In the genomic region with DNA sequence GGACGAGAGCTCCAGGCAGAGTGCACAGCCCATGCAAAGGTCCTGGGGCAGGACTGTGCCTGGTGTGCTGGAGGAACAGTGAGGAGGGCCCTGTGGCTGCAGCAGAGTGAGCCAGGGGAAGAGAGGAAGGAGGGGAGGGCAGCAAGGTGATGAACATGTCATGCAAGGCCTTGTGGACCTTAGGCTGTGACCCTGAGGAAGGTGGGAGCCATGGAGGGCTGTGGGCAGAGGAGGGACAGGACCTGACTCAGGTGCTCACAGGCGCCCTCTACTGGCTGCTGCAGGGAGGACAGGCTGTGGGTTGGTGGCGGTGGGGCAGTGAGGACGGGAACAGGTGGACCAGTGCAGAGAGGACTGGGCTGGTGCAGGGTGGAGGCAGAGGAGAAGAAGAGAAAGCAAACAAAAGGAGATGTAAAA, we compare ENCODE assay signal across 7 cellular contexts.
DNase-seq lines count a peak whose midpoint lies in the region; ATAC-seq, FAIRE-seq and TF ChIP-seq lines count a peak whose summit lies in the region.

No MANE protein-coding gene starts in this region.

- no peak overlapping the region for H2BK120ac ChIP-seq in H1 (replicated peaks; ENCODE audit: low read depth, low read length)

- CTCF ChIA-PET in H1 (lab: Charles Lee; ENCODE audit: partially characterized antibody) = interaction anchor here (0.6 to 3.8 kb wide), 21 partner anchors 9 to 240 kb away, joined by 3 to 20 read pairs (median 4); no protein-coding TSS in a partner anchor

- TF ChIP-seq EP300 in H1 (IDR thresholded peaks at IDR 0.05; ENCODE audit: borderline replicate concordance in 1 of 2, low read depth in 2 of 2, low read length in 2 of 2) = no peak

- no peak overlapping the region for H2BK5ac ChIP-seq in H1 (ENCODE audit: low read depth, low read length)

- no peaks in the 10 kb centered on the region for H3K23me2 ChIP-seq in H1 (ENCODE audit: low read depth, low read length)

- H3K4ac ChIP-seq in H1 (replicated peaks; ENCODE audit: insufficient read length, low read depth, low read length) = no peak overlapping the region

- 63% methylated on average over 4 of the region's 4 CpGs; no CpG with 5 or more reads in 1 of the 2 experiments for WGBS in H1 (ENCODE audit: extremely low coverage in 1 of 2, insufficient coverage in 1 of 2, insufficient read length in 1 of 2, insufficient replicate concordance in 2 of 2, low coverage in 1 of 2, low lambda C conversion rate in 2 of 2, missing lambda C conversion rate in 1 of 2), 2 experiments

- no peak overlapping the region for H3K23ac ChIP-seq in H1 (ENCODE audit: insufficient read length)

- H4K91ac ChIP-seq in H1 (replicated peaks; ENCODE audit: insufficient read length, low read length) = no peak overlapping the region

- no peak overlapping the region for H3K4me2 ChIP-seq in H1 (ENCODE audit: insufficient read depth in 1 of 2, low read depth in 2 of 2, low read length in 2 of 2)

- FAIRE-seq in H1 (lab: Jason Lieb, UNC) = no peak
- FAIRE-seq in H54 (lab: Jason Lieb, UNC) = no peak

- 0 out of 2 replicates have a peak overlapping the region, but pooled peaks have one; percentile 29 for H2BK15ac ChIP-seq in H1 (ENCODE audit: low read length)

- H3K18ac ChIP-seq in H1 (ENCODE audit: extremely low read depth, low read length) = no peak overlapping the region

- no peak overlapping the region for H3K14ac ChIP-seq in H1 (ENCODE audit: insufficient read length)

- POLR2A ChIA-PET in H1 (lab: Charles Lee; ENCODE audit: partially characterized antibody) = interaction anchor here (0.6 to 1.1 kb wide), 3 partner anchors 14 to 786 kb away, joined by 3 to 4 read pairs (median 3); no protein-coding TSS in a partner anchor

- no peak overlapping the region for H4K5ac ChIP-seq in H1 (ENCODE audit: insufficient read length, low read depth, low read length)

- H4K20me1 ChIP-seq in H1 (replicated peaks in 1 of 2; ENCODE audit: control insufficient read depth in 1 of 2, insufficient read depth in 2 of 2, low read length in 2 of 2) = no peaks in the 10 kb centered on the region

- TF ChIP-seq RAD21 in H1 (IDR thresholded peaks at IDR 0.05 in 1 of 2, conservative IDR thresholded peaks at IDR 0.05 in 1 of 2; ENCODE audit: low read depth in 2 of 2, low read length in 2 of 2) = peak; percentile 47 to 54

- H3K79me1 ChIP-seq in H1 (ENCODE audit: low read depth, low read length) = no peaks in the 10 kb centered on the region

- peaks cover 0 to 2% (median 0%) of the 10 kb centered on the region in 4 experiments; a peak in 1 of 7 replicates for H3K27me3 ChIP-seq in H1 (replicated peaks in 1 of 4; ENCODE audit: control insufficient read depth in 3 of 4, extremely low read depth in 1 of 4, insufficient read depth in 3 of 4, low read length in 3 of 4)

- no peaks in the 10 kb centered on the region for H3K79me2 ChIP-seq in H1 (ENCODE audit: control insufficient read depth in 1 of 2, insufficient read depth in 2 of 2, low read length in 2 of 2)

- peak; percentile 60 to 95 (median 94) for TF ChIP-seq CTCF in H1 (IDR thresholded peaks at IDR 0.05; ENCODE audit: control extremely low read depth in 1 of 3, insufficient read depth in 1 of 3, low read depth in 1 of 3, low read length in 3 of 3)

- H3K4me1 ChIP-seq in H1 (replicated peaks in 1 of 4; ENCODE audit: control insufficient read depth in 3 of 4, insufficient read depth in 4 of 4, low read length in 3 of 4) = no peaks in the 10 kb centered on the region

- H2AK5ac ChIP-seq in H1 (ENCODE audit: low read depth, low read length) = no peak overlapping the region

- no peak overlapping the region for H3K9ac ChIP-seq in H1 (replicated peaks in 1 of 4; ENCODE audit: extremely low read depth in 1 of 4, low read depth in 3 of 4, low read length in 3 of 4)

- DNase-seq in HK-2 (ENCODE audit: unreplicated experiment) = peak; percentile 33
- DNase-seq in activated CD4-positive, alpha-beta T cell treated with anti-CD3 and anti-CD28 coated beads for 4 hours = peak; percentile 7 to 51
- peak in 1 of 2 experiments; percentile 95 for DNase-seq in H1 (ENCODE audit: low read depth in 1 of 2, low spot score in 2 of 2)
- peak; percentile 70 for DNase-seq in stimulated activated CD4-positive, alpha-beta T cell treated with anti-CD3 and anti-CD28 coated beads, Interleukin-15, amount 100 ng/mL, for 24 hours
- DNase-seq in DMS153 treated with DMSO at 0.1 percent for 48 hours (lab: John Stamatoyannopoulos, UW; ENCODE audit: unreplicated experiment) = no peak
- no peak for DNase-seq in H54 (ENCODE audit: insufficient read length, low spot score)

- no peak overlapping the region for H2AFZ ChIP-seq in H1 (ENCODE audit: low read length)

- no peak overlapping the region for H3K56ac ChIP-seq in H1 (replicated peaks; ENCODE audit: insufficient read length, low read depth, low read length)

- H2BK20ac ChIP-seq in H1 (ENCODE audit: low read length) = no peak overlapping the region

- H3K27ac ChIP-seq in H1 (ENCODE audit: low read depth, low read length) = no peak overlapping the region

- no peaks in the 10 kb centered on the region for H3K36me3 ChIP-seq in H1 (ENCODE audit: control insufficient read depth in 2 of 4, insufficient read depth in 4 of 4, low read length in 3 of 4)

- no peak overlapping the region for H4K8ac ChIP-seq in H1 (ENCODE audit: extremely low read depth, insufficient read depth, low read length)

- no peak for ATAC-seq in HG03280 (IDR thresholded peaks at IDR 0.05; ENCODE audit: unreplicated experiment)

- no peak overlapping the region for H3K4me3 ChIP-seq in H1 (ENCODE audit: extremely low read depth in 1 of 4, insufficient read depth in 2 of 4, low read depth in 3 of 4, low read length in 4 of 4)

- no peak for TF ChIP-seq POLR2A in H1 (IDR thresholded peaks at IDR 0.05; ENCODE audit: control extremely low read depth in 1 of 2, low read depth in 2 of 2, low read length in 2 of 2)
- no peak for TF ChIP-seq POLR2A in H54 (IDR thresholded peaks at IDR 0.05; ENCODE audit: low read depth, low read length)

- H2BK12ac ChIP-seq in H1 (ENCODE audit: low read depth, low read length) = no peak overlapping the region

- no peaks in the 10 kb centered on the region; a peak in 1 of 4 replicates for H3K9me3 ChIP-seq in H1 (ENCODE audit: insufficient read depth in 2 of 2, low read depth in 1 of 2, low read length in 1 of 2)

TF ChIP-seq in H1, 55 proteins besides CTCF, POLR2A, EP300 and RAD21:
- TF ChIP-seq BCL11A (IDR thresholded peaks at IDR 0.05; ENCODE audit: low read depth in 2 of 2, low read length in 2 of 2) (no peak), POU5F1 (IDR thresholded peaks at IDR 0.05; ENCODE audit: low read depth, low read length) (no peak), HDAC2 (IDR thresholded peaks at IDR 0.05; ENCODE audit: borderline replicate concordance in 1 of 2, low read depth in 2 of 2, low read length in 2 of 2) (peak in 1 of 2 experiments; percentile 99; a peak in 2 of 4 replicates), KDM1A (IDR thresholded peaks at IDR 0.05; ENCODE audit: borderline replicate concordance, low read length) (peak; percentile 100), CREB1 (IDR thresholded peaks at IDR 0.05) (peak; percentile 48; the same call in 1 of the 2 replicates)
- TF ChIP-seq, protein P1, sequence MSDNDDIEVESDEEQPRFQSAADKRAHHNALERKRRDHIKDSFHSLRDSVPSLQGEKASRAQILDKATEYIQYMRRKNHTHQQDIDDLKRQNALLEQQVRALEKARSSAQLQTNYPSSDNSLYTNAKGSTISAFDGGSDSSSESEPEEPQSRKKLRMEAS (IDR thresholded peaks at IDR 0.05) = peak; percentile 58

Comparison
In these comparisons a context has a peak if more than half of its experiments do, and no peak if none do; other contexts are left out.
1. DNase-seq: peak in HK-2 (single experiment), activated CD4-positive, alpha-beta T cell treated with anti-CD3 and anti-CD28 coated beads for 4 hours (2 of 2) and stimulated activated CD4-positive, alpha-beta T cell treated with anti-CD3 and anti-CD28 coated beads, Interleukin-15, amount 100 ng/mL, for 24 hours (single experiment); none in DMS153 treated with DMSO at 0.1 percent for 48 hours (single experiment) and H54 (single experiment).